Comparison of ENCODE assay signal across 8 cellular contexts in genomic region chr7:128830231-128831177, GRCh38. TPM values are rescaled to one million over a fixed set of nuclear protein-coding genes. Genes with fewer than 3 reads are reported as not detected.
DNase-seq lines count a peak whose midpoint lies in the region; ATAC-seq and TF ChIP-seq lines count a peak whose summit lies in the region.

FLNC (plus strand) TSS chr7:128830406; CDS start chr7:128830638, 232 bp downstream.

- no peaks in the 10 kb centered on the region for H3F3A ChIP-seq in OCI-LY1 (ENCODE audit: insufficient read depth, low read length)

- DNase-seq in D341Med (ENCODE audit: low spot score), result peak; percentile 65
- peak; percentile 66 for DNase-seq in amniotic epithelial cell (ENCODE audit: low read depth)
- peak; percentile 80 for DNase-seq in left ventricle myocardium superior
- DNase-seq in pulmonary artery endothelial cell (ENCODE audit: low read depth, low spot score), result no peak
- no peak for DNase-seq in GM10248 (ENCODE audit: extremely low spot score)
- no peak for DNase-seq in H4 (ENCODE audit: low spot score)
- no peak for DNase-seq in occipital lobe (lab: John Stamatoyannopoulos, UW)

- H3K4me3 ChIP-seq in OCI-LY1 (ENCODE audit: low read depth, low read length, poor library complexity, severe bottlenecking), result no peak within 1 kb of the TSS

- no peaks in the 10 kb centered on the region for H3K9me3 ChIP-seq in OCI-LY1 (ENCODE audit: low read length)

- peaks cover 25% of the 10 kb centered on the region for H3K27me3 ChIP-seq in OCI-LY1 (ENCODE audit: insufficient read depth, low read length)

- CTCF ChIA-PET in GM10248 (lab: Yijun Ruan, JAX), result interaction anchor here (0.9 to 5.4 kb wide), 5 partner anchors 8 to 32 kb away, joined by 3 to 38 read pairs (median 5); partner anchors contain the start of gene ATP6V1F

- TF ChIP-seq CTCF in OCI-LY1 (IDR thresholded peaks at IDR 0.05; ENCODE audit: low read length), result no peak
- no peak for TF ChIP-seq CTCF in GM10248 (IDR thresholded peaks at IDR 0.05; ENCODE audit: control extremely low read depth, extremely low read depth, low read depth, missing control alignments)

- no peak within 1 kb of the TSS for H2AFZ ChIP-seq in OCI-LY1 (ENCODE audit: low read length)

- H3K4me2 ChIP-seq in OCI-LY1 (ENCODE audit: low read length), result peak within 1 kb of the TSS; percentile 13; the same call in 1 of the 2 replicates

- POLR2A ChIA-PET in GM10248 (lab: Yijun Ruan, JAX), result no interaction called here

- no peak within 1 kb of the TSS for H3K27ac ChIP-seq in OCI-LY1 (ENCODE audit: low read depth, low read length, poor library complexity, severe bottlenecking)

- no peaks in the 10 kb centered on the region for H3K79me2 ChIP-seq in OCI-LY1 (ENCODE audit: insufficient read depth, low read length)

- intact Hi-C loops in left ventricle myocardium superior (cut with micrococcal nuclease), result no loop called here

- H3K4me1 ChIP-seq in OCI-LY1 (ENCODE audit: insufficient read depth, low read length, severe bottlenecking), result no peaks in the 10 kb centered on the region

- H3K9me2 ChIP-seq in OCI-LY1 (ENCODE audit: low read depth, low read length), result no peaks in the 10 kb centered on the region

- no peaks in the 10 kb centered on the region for H4K20me1 ChIP-seq in OCI-LY1 (ENCODE audit: insufficient read depth, low read length)

- no peaks in the 10 kb centered on the region for H3K36me3 ChIP-seq in OCI-LY1 (ENCODE audit: insufficient read depth, low read length)

- no peak within 1 kb of the TSS for H3K9ac ChIP-seq in OCI-LY1 (ENCODE audit: low read length)

- ATAC-seq in left ventricle myocardium superior, result peak; percentile 21

RNA-seq across cellular contexts. Expression of gene FLNC, which starts in this region (rescaled TPM):
- total RNA-seq in left ventricle myocardium superior (591 TPM), pulmonary artery endothelial cell (133 and 167 TPM in 2 replicates), occipital lobe (3.6 TPM)
- total RNA-seq in H4 (2014; rRNA removed; shearing (Covaris generic)), result 0.10 and 0.14 TPM in 2 replicates

Comparison
In these comparisons a context has a peak if more than half of its experiments do, and no peak if none do; other contexts are left out.
1. RNA of gene FLNC (total RNA-seq): 591 TPM in left ventricle myocardium superior (single experiment) and 133 to 167 TPM in pulmonary artery endothelial cell; 3.6 TPM in occipital lobe (single experiment) and 0.10 to 0.14 TPM in H4; every median in the first group is over 10 times any median in the second.
2. DNase-seq: peak in D341Med (single experiment), amniotic epithelial cell (single experiment) and left ventricle myocardium superior (single experiment); none in pulmonary artery endothelial cell (single experiment), GM10248 (single experiment), H4 (single experiment) and occipital lobe (single experiment).